ENCODE assay signal across 8 cellular contexts in the genomic region with DNA sequence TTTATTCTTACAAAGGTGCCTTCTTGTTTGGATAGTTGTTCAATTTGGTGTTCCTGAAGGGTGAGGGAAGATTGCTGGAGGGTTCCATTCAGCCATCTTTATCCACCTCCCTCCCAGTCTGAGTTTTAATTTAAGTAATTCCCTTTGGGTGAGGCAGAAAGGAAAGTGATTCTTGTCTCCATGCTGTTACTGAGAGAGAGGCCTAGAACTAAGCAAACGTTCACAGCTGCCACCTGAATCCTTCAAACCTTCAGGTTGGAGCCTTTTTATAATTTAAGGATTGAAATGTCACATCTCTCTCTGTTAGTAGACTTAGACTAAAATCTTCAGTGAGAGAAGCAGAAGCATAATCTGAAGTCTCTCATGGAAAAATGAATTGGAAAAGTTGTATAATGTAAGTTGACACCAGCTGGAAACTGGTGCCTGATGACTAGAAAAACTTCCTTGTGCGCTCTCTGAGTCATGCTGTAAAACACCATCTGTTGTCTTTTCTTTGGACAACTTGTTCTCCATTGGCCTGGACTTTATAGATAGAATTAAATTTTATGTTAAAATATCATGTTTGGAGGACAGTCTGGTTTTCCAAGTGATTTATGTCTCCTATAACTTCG. TPM values are rescaled to one million over a fixed set of nuclear protein-coding genes. Genes with fewer than 3 reads are reported as not detected.
DNase-seq lines count a peak whose midpoint lies in the region; ATAC-seq and TF ChIP-seq lines count a peak whose summit lies in the region.

No MANE protein-coding gene starts in this region.

- TF ChIP-seq EP300 in SK-N-SH (IDR thresholded peaks at IDR 0.05; ENCODE audit: borderline replicate concordance in 1 of 2, low read depth in 1 of 2, low read length in 1 of 2) = peak; percentile 40 to 68; a peak in 2 of 4 replicates

- peaks cover 22% of the 10 kb centered on the region in 2 experiments for H3K4me1 ChIP-seq in SK-N-SH (ENCODE audit: control insufficient read depth in 1 of 2, insufficient read depth in 2 of 2, low read depth in 1 of 2, low read length in 1 of 2)

- no peak overlapping the region for H3K4me3 Mint-ChIP-seq in natural killer cell treated with Interleukin-12 subunit alpha and Interleukin-12 subunit beta and Interleukin-15 and Interleukin-18, amount 100 ng/mL, for 72 hours

- peaks cover 23% of the 10 kb centered on the region for H3F3A ChIP-seq in SK-N-SH (replicated peaks; ENCODE audit: insufficient read depth)

- H3K79me2 ChIP-seq in SK-N-SH (ENCODE audit: insufficient read depth) = no peaks in the 10 kb centered on the region

- intact Hi-C loops in sciatic nerve (cut with DNase I) = no loop called here

- peaks cover 54 to 57% of the 10 kb centered on the region in 2 experiments for H3K36me3 ChIP-seq in SK-N-SH (replicated peaks in 1 of 2; ENCODE audit: control insufficient read depth in 1 of 2, insufficient read depth in 2 of 2, low read length in 1 of 2)

- POLR2A ChIA-PET in SK-N-SH (lab: Yijun Ruan, JAX) = interaction anchor here (0.6 kb wide), 1 partner anchor 19 kb away, joined by 3 read pairs; no protein-coding TSS in a partner anchor

- no peak for TF ChIP-seq CTCF in SK-N-SH (IDR thresholded peaks at IDR 0.05)
- TF ChIP-seq CTCF in foreskin fibroblast (IDR thresholded peaks at IDR 0.05; ENCODE audit: low read depth, low read length) = no peak

- no peak overlapping the region for H3K27ac Mint-ChIP-seq in natural killer cell treated with Interleukin-12 subunit alpha and Interleukin-12 subunit beta and Interleukin-15 and Interleukin-18, amount 100 ng/mL, for 72 hours

- 13% methylated on average over 3 of the region's 3 CpGs for WGBS in SK-N-SH (ENCODE audit: low lambda C conversion rate)

- H2AFZ ChIP-seq in SK-N-SH (ENCODE audit: low read depth) = peak overlapping the region; percentile 14; the same call in 1 of the 2 replicates

- peaks cover 26% of the 10 kb centered on the region for H3K36me3 Mint-ChIP-seq in natural killer cell treated with Interleukin-12 subunit alpha and Interleukin-12 subunit beta and Interleukin-15 and Interleukin-18, amount 100 ng/mL, for 72 hours

- no peaks in the 10 kb centered on the region for H4K20me1 ChIP-seq in SK-N-SH (ENCODE audit: insufficient read depth)

- peak; percentile 57 for DNase-seq in Daoy (ENCODE audit: low read depth)
- no peak for DNase-seq in SK-N-SH
- peak; percentile 80 to 89 for DNase-seq in foreskin fibroblast
- no peak for DNase-seq in sciatic nerve (ENCODE audit: low spot score)
- no peak for DNase-seq in natural killer cell treated with Interleukin-12 subunit alpha and Interleukin-12 subunit beta and Interleukin-15 and Interleukin-18, amount 100 ng/mL, for 72 hours (ENCODE audit: low spot score)
- DNase-seq in HuH-7.5 (ENCODE audit: low spot score) = no peak

- H3K9me2 ChIP-seq in SK-N-SH = no peaks in the 10 kb centered on the region

- H3K4me3 ChIP-seq in SK-N-SH (ENCODE audit: low read depth in 2 of 2, low read length in 1 of 2) (no peak overlapping the region), foreskin fibroblast (ENCODE audit: low read depth in 1 of 2, low read length in 2 of 2) (peak overlapping the region in 1 of 2 donors; percentile 6)

- CTCF ChIA-PET in SK-N-SH (lab: Yijun Ruan, JAX) = interaction anchor here (0.6 kb wide), 1 partner anchor 122 kb away, joined by 3 read pairs; no protein-coding TSS in a partner anchor

- peak overlapping the region; percentile 45 for H3K4me2 ChIP-seq in SK-N-SH

- H3K27me3 ChIP-seq in SK-N-SH (ENCODE audit: insufficient read depth) = no peaks in the 10 kb centered on the region

- ATAC-seq in sciatic nerve = peak; percentile 88
- no peak for ATAC-seq in HG02840 (IDR thresholded peaks at IDR 0.05; ENCODE audit: low FRiP score, unreplicated experiment)
- no peak for ATAC-seq in natural killer cell treated with Interleukin-12 subunit alpha and Interleukin-12 subunit beta and Interleukin-15 and Interleukin-18, amount 100 ng/mL, for 72 hours
- ATAC-seq in HG02610 (IDR thresholded peaks at IDR 0.05; ENCODE audit: unreplicated experiment) = no peak

- H3K4me1 Mint-ChIP-seq in natural killer cell treated with Interleukin-12 subunit alpha and Interleukin-12 subunit beta and Interleukin-15 and Interleukin-18, amount 100 ng/mL, for 72 hours (ENCODE audit: low read depth in 2 of 2) = no peaks in the 10 kb centered on the region

- peak overlapping the region; percentile 4; the same call in 1 of the 2 replicates for H3K9ac ChIP-seq in SK-N-SH

- peak overlapping the region; percentile 86 to 90 for H3K27ac ChIP-seq in SK-N-SH (ENCODE audit: low read depth in 2 of 2, low read length in 1 of 2)

- no peaks in the 10 kb centered on the region for H3K9me3 ChIP-seq in SK-N-SH

- H3K27me3 Mint-ChIP-seq in natural killer cell treated with Interleukin-12 subunit alpha and Interleukin-12 subunit beta and Interleukin-15 and Interleukin-18, amount 100 ng/mL, for 72 hours = no peaks in the 10 kb centered on the region

- H3K9me3 Mint-ChIP-seq in natural killer cell treated with Interleukin-12 subunit alpha and Interleukin-12 subunit beta and Interleukin-15 and Interleukin-18, amount 100 ng/mL, for 72 hours = no peaks in the 10 kb centered on the region

- TF ChIP-seq RAD21 in SK-N-SH (IDR thresholded peaks at IDR 0.05; ENCODE audit: low read length) = no peak

TF ChIP-seq in SK-N-SH, 30 proteins besides CTCF, POLR2A, EP300 and RAD21 (continues in another document):
- TF ChIP-seq TCF12 (IDR thresholded peaks at IDR 0.05) (peak; percentile 92), FOXJ3 (CRISPR knock-in tag; IDR thresholded peaks at IDR 0.05) (no peak), GATA2 (CRISPR knock-in tag; IDR thresholded peaks at IDR 0.05) (no peak), RFX5 (IDR thresholded peaks at IDR 0.05; ENCODE audit: low read length) (no peak), MEF2A (IDR thresholded peaks at IDR 0.05; ENCODE audit: borderline replicate concordance, low read depth) (no peak), TAF1 (IDR thresholded peaks at IDR 0.05; ENCODE audit: borderline replicate concordance, low read depth, low read length) (no peak), SMC3 (IDR thresholded peaks at IDR 0.05; ENCODE audit: low read depth, low read length) (no peak), ELF1 (IDR thresholded peaks at IDR 0.05) (no peak), CHD2 (IDR thresholded peaks at IDR 0.05; ENCODE audit: low read length, partially characterized antibody) (no peak), USF1 (IDR thresholded peaks at IDR 0.05; ENCODE audit: borderline replicate concordance, low read depth) (no peak), NRF1 (IDR thresholded peaks at IDR 0.05; ENCODE audit: low read depth, low read length) (no peak), MXI1 (IDR thresholded peaks at IDR 0.05; ENCODE audit: low read depth, low read length) (no peak), PBX3 (IDR thresholded peaks at IDR 0.05) (peak; percentile 76), JUND (IDR thresholded peaks at IDR 0.05) (peak; percentile 83), NFIC (IDR thresholded peaks at IDR 0.05; ENCODE audit: borderline replicate concordance) (peak; percentile 55; the same call in 1 of the 2 replicates), POLR2AphosphoS5 (IDR thresholded peaks at IDR 0.05; ENCODE audit: low read depth, low read length) (peak; percentile 46; the same call in 1 of the 2 replicates), FOSL2 (IDR thresholded peaks at IDR 0.05; ENCODE audit: borderline replicate concordance, low read depth) (peak; percentile 90)
- TF ChIP-seq, protein P1, sequence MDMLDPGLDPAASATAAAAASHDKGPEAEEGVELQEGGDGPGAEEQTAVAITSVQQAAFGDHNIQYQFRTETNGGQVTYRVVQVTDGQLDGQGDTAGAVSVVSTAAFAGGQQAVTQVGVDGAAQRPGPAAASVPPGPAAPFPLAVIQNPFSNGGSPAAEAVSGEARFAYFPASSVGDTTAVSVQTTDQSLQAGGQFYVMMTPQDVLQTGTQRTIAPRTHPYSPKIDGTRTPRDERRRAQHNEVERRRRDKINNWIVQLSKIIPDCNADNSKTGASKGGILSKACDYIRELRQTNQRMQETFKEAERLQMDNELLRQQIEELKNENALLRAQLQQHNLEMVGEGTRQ (IDR thresholded peaks at IDR 0.05; ENCODE audit: borderline replicate concordance, low read depth, low read length) = no peak

RNA-seq across cellular contexts. Expression of gene STRADB, which starts 14.6 kb away (rescaled TPM):
- total RNA-seq in Daoy (2014; rRNA removed; shearing (Covaris generic)) = 14.1 and 62.7 TPM in 2 replicates
- 27.0 and 33.6 TPM in 2 replicates for polyA plus RNA-seq in SK-N-SH (2012; rRNA removed)
- 36.9 and 37.8 TPM in 2 replicates for polyA plus RNA-seq in SK-N-SH (2012; cell fraction: cytosol; rRNA removed)
- polyA plus RNA-seq in SK-N-SH (2012; cell fraction: nucleus; rRNA removed) = 22.3 and 42.9 TPM in 2 replicates
- total RNA-seq in sciatic nerve = 44.6 TPM
- 10 to 100 TPM; 11.8 to 21.3 TPM for total RNA-seq in natural killer cell treated with Interleukin-12 subunit alpha and Interleukin-12 subunit beta and Interleukin-15 and Interleukin-18, amount 100 ng/mL, for 72 hours

RNA-seq across cellular contexts. Expression of gene TRAK2, which starts 14.9 kb away (rescaled TPM):
- 14.2 and 17.6 TPM in 2 replicates for total RNA-seq in Daoy (2014; rRNA removed; shearing (Covaris generic))
- 10.4 and 14.6 TPM in 2 replicates for polyA plus RNA-seq in SK-N-SH (2012; rRNA removed)
- polyA plus RNA-seq in SK-N-SH (2012; cell fraction: cytosol; rRNA removed) = 15.7 and 16.1 TPM in 2 replicates
- polyA plus RNA-seq in SK-N-SH (2012; cell fraction: nucleus; rRNA removed) = 7.5 and 14.7 TPM in 2 replicates
- 55.1 TPM for total RNA-seq in sciatic nerve
- 10 to 100 TPM; 27.6 to 29.9 TPM for total RNA-seq in natural killer cell treated with Interleukin-12 subunit alpha and Interleukin-12 subunit beta and Interleukin-15 and Interleukin-18, amount 100 ng/mL, for 72 hours

Comparison
In these comparisons a context has a peak if more than half of its experiments do, and no peak if none do; other contexts are left out.
1. DNase-seq: peak in Daoy (single experiment) and foreskin fibroblast (2 of 2); none in SK-N-SH (single experiment), sciatic nerve (single experiment), natural killer cell treated with Interleukin-12 subunit alpha and Interleukin-12 subunit beta and Interleukin-15 and Interleukin-18, amount 100 ng/mL, for 72 hours (single experiment) and HuH-7.5 (single experiment).